In genomic region chr17:44773140-44773539, GRCh38 we compare ENCODE assay signal across 27 cellular contexts. TPM values are rescaled to one million over a fixed set of nuclear protein-coding genes. Genes with fewer than 3 reads are reported as not detected.
"Had no signal": no experiment of that assay in that cellular context is flagged by ENCODE, and none has a peak within 500 bp of the region (broad histone marks: within the 10 kb centered on the region; RNA-seq: fewer than 3 reads in every experiment).

No MANE protein-coding gene starts in this region.

- H3K4me3 ChIP-seq: ascending aorta, body of pancreas, SK-N-MC had no signal

- H3K27me3 ChIP-seq: ascending aorta, body of pancreas had no signal

- H3K27ac ChIP-seq: ascending aorta, body of pancreas, SK-N-MC, VCaP had no signal

- H3K4me3 Mint-ChIP-seq: activated CD8-positive, alpha-beta T cell treated with anti-CD3 and anti-CD28 coated beads, Interleukin-2, amount 10 ng/mL, durations not matched to agents 7 days and 5 days; activated naive CD8-positive, alpha-beta T cell treated with anti-CD3 and anti-CD28 coated beads, Interleukin-2, amount 50 U/mL, for 24 hours had no signal

- H3K36me3 Mint-ChIP-seq: activated naive CD4-positive, alpha-beta T cell treated with anti-CD3 and anti-CD28 coated beads, Interleukin-2, amount 50 U/mL, for 72 hours; T-cell had no signal

- FAIRE-seq: bronchial epithelial cell, TTC549 had no signal

- H3K27ac Mint-ChIP-seq: activated CD8-positive, alpha-beta T cell treated with anti-CD3 and anti-CD28 coated beads, Interleukin-2, amount 10 ng/mL, durations not matched to agents 7 days and 5 days; activated naive CD4-positive, alpha-beta T cell treated with anti-CD3 and anti-CD28 coated beads, Interleukin-2, amount 50 U/mL, for 72 hours; activated naive CD8-positive, alpha-beta T cell treated with anti-CD3 and anti-CD28 coated beads, Interleukin-2, amount 50 U/mL, for 24 hours; T-cell had no signal

- H3K36me3 ChIP-seq: ascending aorta had no signal

- DNase-seq: activated CD4-positive, CD25-positive, alpha-beta regulatory T cell; activated CD8-positive, alpha-beta memory T cell treated with anti-CD3 and anti-CD28 coated beads, Interleukin-2, amount 50 U/mL, for 48 hours; activated CD8-positive, alpha-beta T cell treated with anti-CD3 and anti-CD28 coated beads, Interleukin-2, amount 10 ng/mL, durations not matched to agents 7 days and 5 days; activated naive CD8-positive, alpha-beta T cell treated with anti-CD3 and anti-CD28 coated beads, Interleukin-2, amount 50 U/mL, for 24 hours; activated T-cell treated with anti-CD3 and anti-CD28 coated beads, Interleukin-2, amount 50 U/mL, for 1 hour; amniotic stem cell; body of pancreas; central memory CD4-positive, alpha-beta T cell; Karpas-422; MM.1S; NCI-H1105; NCI-H146; NCI-H187 treated with DMSO at 0.1 percent for 48 hours; NCI-H2081 treated with DMSO at 0.1 percent for 48 hours; NCI-H2171 treated with DMSO at 0.1 percent for 48 hours; NCI-H510A treated with DMSO at 0.1 percent for 48 hours; NCI-H69; SIG-M5; T-cell; T-helper 2 cell; T1000 had no signal

- H3K9me3 Mint-ChIP-seq: activated naive CD4-positive, alpha-beta T cell treated with anti-CD3 and anti-CD28 coated beads, Interleukin-2, amount 50 U/mL, for 72 hours; activated naive CD8-positive, alpha-beta T cell treated with anti-CD3 and anti-CD28 coated beads, Interleukin-2, amount 50 U/mL, for 24 hours; T-cell had no signal

RNA-seq across cellular contexts. Expression of gene ADAM11, which starts 14.4 kb away (rescaled TPM):
- total RNA-seq: ascending aorta had no signal
